ENCODE assay signal across 32 cellular contexts in the genomic region with DNA sequence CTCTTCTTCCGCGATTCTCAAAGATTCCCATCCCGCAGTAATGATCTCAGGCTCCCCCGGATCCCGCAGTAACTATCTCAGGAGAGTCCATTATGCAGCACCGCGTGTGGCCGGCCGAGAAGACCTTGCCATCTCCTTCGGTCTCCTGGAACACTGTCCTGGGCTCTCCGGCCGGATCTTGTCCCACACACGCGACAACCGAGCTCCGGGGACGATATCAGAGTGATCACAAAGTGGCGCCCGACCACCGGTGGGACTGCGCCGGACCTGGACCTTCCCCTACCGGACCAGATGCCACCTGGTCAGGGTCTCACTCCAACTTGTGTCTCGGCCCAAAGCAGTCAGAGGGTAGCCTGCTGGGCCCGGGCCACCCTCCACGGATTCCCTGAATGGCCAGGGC.
"Had no signal": no experiment of that assay in that cellular context is flagged by ENCODE, and none has a peak within 500 bp of the region (broad histone marks: within the 10 kb centered on the region; RNA-seq: fewer than 3 reads in every experiment).

No MANE protein-coding gene starts in this region.

- H3K27me3 Mint-ChIP-seq: activated B cell treated with CpG ODN at 0.5 μM for 24 hours; activated CD8-positive, alpha-beta T cell treated with anti-CD3 and anti-CD28 coated beads for 36 hours; activated naive CD8-positive, alpha-beta T cell; activated T-helper 17 cell treated with anti-CD3 and anti-CD28 coated beads, Interleukin-2, amount 50 U/mL, for 72 hours; central memory CD8-positive, alpha-beta T cell; T-cell had no signal

- H3K27ac ChIP-seq: brain microvascular endothelial cell, WERI-Rb-1 had no signal

- H3K9me3 Mint-ChIP-seq: activated B cell treated with CpG ODN at 0.5 μM for 24 hours; activated CD8-positive, alpha-beta T cell treated with anti-CD3 and anti-CD28 coated beads for 36 hours; activated T-cell treated with anti-CD3 and anti-CD28 coated beads, Interleukin-2, amount 50 U/mL, for 4 hours; activated T-helper 17 cell treated with anti-CD3 and anti-CD28 coated beads, Interleukin-2, amount 50 U/mL, for 72 hours; central memory CD8-positive, alpha-beta T cell; T-cell; T-helper 1 cell treated with Interleukin-12 subunit alpha and Interleukin-12 subunit beta and Interleukin-4 antibody, amounts not matched to agents 30 μg/mL and 1 μg/mL, for 36 hours; T-helper 2 cell treated with Interferon-gamma antibody and Interleukin-4, amounts not matched to agents 5 μg/mL and 100 μg/mL, for 36 hours had no signal

- H3K27me3 ChIP-seq: brain microvascular endothelial cell had no signal

- ATAC-seq: activated CD4-positive, CD25-positive, alpha-beta regulatory T cell treated with anti-CD3 and anti-CD28 coated beads, Interleukin-2, amount 50 U/mL, for 24 hours; activated CD8-positive, alpha-beta T cell treated with anti-CD3 and anti-CD28 coated beads for 36 hours; activated T-cell treated with anti-CD3 and anti-CD28 coated beads, Interleukin-2, amount 50 U/mL, for 4 hours; activated T-helper 17 cell treated with anti-CD3 and anti-CD28 coated beads, Interleukin-2, amount 50 U/mL, for 72 hours; esophagus mucosa; T-cell had no signal

- H3K4me3 Mint-ChIP-seq: activated B cell treated with CpG ODN at 0.5 μM for 24 hours; activated CD8-positive, alpha-beta T cell treated with anti-CD3 and anti-CD28 coated beads for 36 hours; activated naive CD8-positive, alpha-beta T cell; activated T-cell treated with anti-CD3 and anti-CD28 coated beads, Interleukin-2, amount 50 U/mL, for 4 hours; activated T-helper 17 cell treated with anti-CD3 and anti-CD28 coated beads, Interleukin-2, amount 50 U/mL, for 72 hours; central memory CD8-positive, alpha-beta T cell; endodermal cell; T-cell; T-helper 1 cell treated with Interleukin-12 subunit alpha and Interleukin-12 subunit beta and Interleukin-4 antibody, amounts not matched to agents 30 μg/mL and 1 μg/mL, for 36 hours; T-helper 2 cell treated with Interferon-gamma antibody and Interleukin-4, amounts not matched to agents 5 μg/mL and 100 μg/mL, for 36 hours had no signal

- DNase-seq: activated B cell treated with CpG ODN at 0.5 μM for 24 hours; activated CD4-positive, alpha-beta T cell treated with anti-CD3 and anti-CD28 coated beads for 48 hours; activated CD4-positive, alpha-beta T cell treated with anti-CD3 and anti-CD28 coated beads, Interleukin-2, amount 50 U/mL, for 1 hour; activated CD4-positive, alpha-beta T cell treated with anti-CD3 and anti-CD28 coated beads, Interleukin-2, amount 50 U/mL, for 48 hours; activated CD8-positive, alpha-beta memory T cell treated with anti-CD3 and anti-CD28 coated beads for 24 hours; activated CD8-positive, alpha-beta T cell treated with anti-CD3 and anti-CD28 coated beads for 36 hours; activated effector memory CD4-positive, alpha-beta T cell treated with Interleukin-2 at 50 U/mL for 16 hours; activated gamma-delta T cell treated with Interleukin-2 at 50 U/mL for 16 hours; activated naive CD4-positive, alpha-beta T cell treated with anti-CD3 and anti-CD28 coated beads, Interleukin-2, amount 50 U/mL, for 16 hours; activated naive CD4-positive, alpha-beta T cell treated with Interleukin-2 at 50 U/mL for 16 hours; activated T-cell treated with anti-CD3 and anti-CD28 coated beads, Interleukin-2, amount 50 U/mL, for 4 hours; amniotic stem cell; anterior cingulate cortex; brain microvascular endothelial cell; effector memory CD4-positive, alpha-beta T cell; endodermal cell; foreskin fibroblast; SW 1271; T-cell; T1000; WERI-Rb-1 had no signal

- H3K36me3 Mint-ChIP-seq: activated naive CD8-positive, alpha-beta T cell had no signal

- H3K27ac Mint-ChIP-seq: activated B cell treated with CpG ODN at 0.5 μM for 24 hours; activated CD8-positive, alpha-beta T cell treated with anti-CD3 and anti-CD28 coated beads for 36 hours; activated naive CD8-positive, alpha-beta T cell; activated T-helper 17 cell treated with anti-CD3 and anti-CD28 coated beads, Interleukin-2, amount 50 U/mL, for 72 hours; endodermal cell; T-cell; T-helper 1 cell treated with Interleukin-12 subunit alpha and Interleukin-12 subunit beta and Interleukin-4 antibody, amounts not matched to agents 30 μg/mL and 1 μg/mL, for 36 hours; T-helper 2 cell treated with Interferon-gamma antibody and Interleukin-4, amounts not matched to agents 5 μg/mL and 100 μg/mL, for 36 hours had no signal

- H3K36me3 ChIP-seq: brain microvascular endothelial cell, WERI-Rb-1 had no signal

- FAIRE-seq: astrocyte, bronchial epithelial cell, colon, frontal cortex had no signal

- H3K4me1 Mint-ChIP-seq: activated T-helper 17 cell treated with anti-CD3 and anti-CD28 coated beads, Interleukin-2, amount 50 U/mL, for 72 hours; endodermal cell had no signal
